In the genomic region with DNA sequence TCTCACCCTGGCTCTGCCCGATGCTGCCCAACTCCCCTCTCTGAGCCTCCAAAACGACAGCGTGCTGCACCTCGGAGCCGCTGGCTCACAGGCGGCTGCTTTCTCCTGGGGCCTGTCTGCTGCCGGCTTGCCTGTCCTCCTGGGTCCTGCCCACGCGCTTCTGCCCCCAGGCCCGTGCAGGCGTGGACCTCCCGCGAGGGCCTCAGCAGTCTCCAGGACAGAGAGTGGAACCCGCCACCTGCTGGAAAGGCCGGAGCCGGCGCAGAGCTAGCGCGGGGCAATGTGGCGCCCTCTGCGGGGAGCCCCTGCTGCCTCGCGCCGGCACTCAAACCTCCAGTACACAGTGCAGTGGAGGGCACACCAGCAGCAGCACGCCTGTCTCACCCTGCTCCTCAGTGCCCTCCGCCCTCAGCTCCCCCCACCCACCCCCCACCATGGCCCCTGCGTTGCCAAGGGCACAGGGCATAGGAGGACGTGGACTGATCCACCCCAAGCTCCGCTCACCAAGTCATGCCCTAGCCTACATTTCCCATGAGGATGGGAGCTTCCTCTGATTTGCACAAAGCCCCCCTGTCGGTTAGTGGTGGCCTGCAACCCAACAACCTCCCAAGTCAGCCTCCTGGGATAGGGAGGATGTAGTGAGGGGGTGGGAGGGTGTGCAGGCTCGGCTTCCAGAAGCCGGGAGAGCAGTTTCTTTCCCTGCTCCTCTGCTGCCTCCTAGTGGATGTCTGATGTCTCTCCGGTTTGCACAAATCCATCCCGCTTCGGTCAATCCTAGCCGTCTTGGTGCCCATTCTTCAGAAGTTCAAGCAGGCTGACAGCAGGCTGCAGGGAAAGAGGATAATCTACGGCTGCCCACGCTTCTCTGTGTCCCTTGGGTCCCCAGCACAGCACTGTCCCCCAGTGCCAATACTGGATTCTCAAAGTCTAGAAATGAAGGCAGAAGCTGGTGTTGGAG, we compare ENCODE assay signal across 8 cellular contexts. TPM values are rescaled to one million over a fixed set of nuclear protein-coding genes. Genes with fewer than 3 reads are reported as not detected.
A peak's percentile ranks its signal among the peaks of the same experiment; 100 is the strongest.
DNase-seq lines count a peak whose midpoint lies in the region; ATAC-seq and TF ChIP-seq lines count a peak whose summit lies in the region.

No MANE protein-coding gene starts in this region.

- H3K9me3 ChIP-seq in iPS DF 6.9 (ENCODE audit: control insufficient read depth, insufficient read depth, low read length) (no peaks in the 10 kb centered on the region), skeletal muscle tissue (ENCODE audit: control insufficient read depth in 3 of 3, low read length in 3 of 3) (no peaks in the 10 kb centered on the region)

- CTCF ChIA-PET in HEK293T (lab: Yijun Ruan, JAX), result interaction anchor here (0.5 to 7.7 kb wide), 42 partner anchors 9 to 732 kb away, joined by 3 to 231 read pairs (median 4); partner anchors contain the start of genes KRT4, KRT5 and KRT84

- peak overlapping the region in 1 of 3 donors; percentile 50 for H3K9ac ChIP-seq in skeletal muscle tissue (ENCODE audit: low read depth in 1 of 3, low read length in 3 of 3)

- DNase-seq in CD1c-positive myeloid dendritic cell (ENCODE audit: extremely low spot score) (peak; percentile 82), HEK293T (ENCODE audit: extremely low spot score) (peak; percentile 85), NCI-H2171 (lab: John Stamatoyannopoulos, UW) (peak; percentile 98), brain microvascular endothelial cell (peak; percentile 75), iPS DF 6.9 (ENCODE audit: low read depth, low spot score) (peak; percentile 94)

- H3K36me3 ChIP-seq in brain microvascular endothelial cell (replicated peaks) (no peaks in the 10 kb centered on the region), iPS DF 6.9 (ENCODE audit: control insufficient read depth, insufficient read depth, low read length) (no peaks in the 10 kb centered on the region), skeletal muscle tissue (ENCODE audit: control insufficient read depth in 3 of 3, insufficient read depth in 3 of 3, low read length in 3 of 3) (no peaks in the 10 kb centered on the region)

- in situ Hi-C loops in brain microvascular endothelial cell (cut with HindIII; ENCODE audit: low pct_ligation_motif_present, low sequenced_read_pairs), result no loop called here

- H3K27me3 ChIP-seq in brain microvascular endothelial cell (replicated peaks), result no peaks in the 10 kb centered on the region
- no peaks in the 10 kb centered on the region; the same call in 1 of the 2 replicates for H3K27me3 ChIP-seq in iPS DF 6.9 (ENCODE audit: control insufficient read depth, insufficient read depth, low read length)
- peaks cover 3 to 4% (median 4%) of the 10 kb centered on the region in 3 donors for H3K27me3 ChIP-seq in skeletal muscle tissue (ENCODE audit: control insufficient read depth in 3 of 3, insufficient read depth in 3 of 3, low read length in 3 of 3)

- POLR2A ChIA-PET in HEK293T (lab: Yijun Ruan, JAX), result interaction anchor here (0.8 to 1.5 kb wide), 2 partner anchors 101 to 507 kb away, joined by 3 to 6 read pairs; no protein-coding TSS in a partner anchor

- H3K27ac ChIP-seq in VCaP, result peak overlapping the region; percentile 37; the same call in 1 of the 2 replicates
- no peak overlapping the region for H3K27ac ChIP-seq in brain microvascular endothelial cell
- H3K27ac ChIP-seq in iPS DF 6.9 (ENCODE audit: low read length), result no peak overlapping the region
- H3K27ac ChIP-seq in skeletal muscle tissue (ENCODE audit: low read depth, low read length), result no peak overlapping the region

- peak overlapping the region; percentile 39 for H3K4me3 ChIP-seq in brain microvascular endothelial cell (ENCODE audit: low read depth, low read length)
- peak overlapping the region; percentile 18; the same call in 1 of the 2 replicates for H3K4me3 ChIP-seq in iPS DF 6.9 (ENCODE audit: low read length)
- peak overlapping the region; percentile 42 to 62 (median 45) for H3K4me3 ChIP-seq in skeletal muscle tissue (ENCODE audit: low read length in 3 of 3)

- H3K4me1 ChIP-seq in iPS DF 6.9 (ENCODE audit: control insufficient read depth, insufficient read depth, low read length) (no peaks in the 10 kb centered on the region; the same call in 1 of the 2 replicates), skeletal muscle tissue (ENCODE audit: control insufficient read depth in 3 of 3, insufficient read depth in 3 of 3, low read length in 3 of 3) (peaks cover 6 to 17% (median 12%) of the 10 kb centered on the region in 3 donors)

- WGBS in iPS DF 6.9 (ENCODE audit: insufficient coverage, insufficient read length), result no CpG with 5 or more reads among the region's 38 CpGs

- no peak for ATAC-seq in HG02610 (IDR thresholded peaks at IDR 0.05; ENCODE audit: unreplicated experiment)

- TF ChIP-seq CTCF in VCaP (conservative IDR thresholded peaks at IDR 0.05), result peak; percentile 94
- TF ChIP-seq CTCF in brain microvascular endothelial cell (IDR thresholded peaks at IDR 0.05; ENCODE audit: low read depth, low read length, missing control alignments), result peak; percentile 93

TF ChIP-seq in HEK293T, 16 proteins besides CTCF, POLR2A, EP300 and RAD21:
- TF ChIP-seq L3MBTL2 (conservative IDR thresholded peaks at IDR 0.05) (peak; percentile 42; the same call in 1 of the 2 replicates), ELF4 (IDR thresholded peaks at IDR 0.05) (no peak)

RNA-seq across cellular contexts. Expression of gene KRT8, which starts 25.2 kb away (rescaled TPM):
- total RNA-seq in skeletal muscle tissue, result 1.6 TPM

RNA-seq across cellular contexts. Expression of gene KRT78, which starts 30.9 kb away (rescaled TPM):
- total RNA-seq in skeletal muscle tissue, result not detected

RNA-seq across cellular contexts. Expression of gene KRT79, which starts 45.6 kb away (rescaled TPM):
- 1.6 TPM for total RNA-seq in skeletal muscle tissue
